Comparison of ENCODE assay signal across 8 cellular contexts in genomic region chr1:228084325-228084724, GRCh38. TPM values are rescaled to one million over a fixed set of nuclear protein-coding genes. Genes with fewer than 3 reads are reported as not detected.
A peak's percentile ranks its signal among the peaks of the same experiment; 100 is the strongest.
DNase-seq lines count a peak whose midpoint lies in the region; ATAC-seq and TF ChIP-seq lines count a peak whose summit lies in the region.

No MANE protein-coding gene starts in this region.

- no peak overlapping the region for H2AFZ ChIP-seq in MM.1S (ENCODE audit: low read length)

- TF ChIP-seq POLR2A in breast epithelium (IDR thresholded peaks at IDR 0.05) = no peak
- TF ChIP-seq POLR2A in uterus (IDR thresholded peaks at IDR 0.05) = no peak

- H3K4me3 ChIP-seq in BLaER1 = peak overlapping the region; percentile 100
- H3K4me3 ChIP-seq in MM.1S (ENCODE audit: low read length) = peak overlapping the region; percentile 100
- peak overlapping the region; percentile 79 to 100 (median 100) for H3K4me3 ChIP-seq in breast epithelium
- peak overlapping the region; percentile 80 to 94 for H3K4me3 ChIP-seq in uterus

- H3K36me3 ChIP-seq in BLaER1 (peaks cover 48% of the 10 kb centered on the region), MM.1S (replicated peaks; ENCODE audit: insufficient read depth, low read length) (no peaks in the 10 kb centered on the region), breast epithelium (no peaks in the 10 kb centered on the region), uterus (no peaks in the 10 kb centered on the region)

- ATAC-seq in GM19023 (IDR thresholded peaks at IDR 0.05; ENCODE audit: unreplicated experiment) = no peak

- H3K9me3 ChIP-seq in BLaER1 (no peaks in the 10 kb centered on the region), MM.1S (replicated peaks; ENCODE audit: insufficient read depth, low read length) (no peaks in the 10 kb centered on the region), breast epithelium (no peaks in the 10 kb centered on the region), uterus (no peaks in the 10 kb centered on the region)

- H3K27me3 ChIP-seq in BLaER1 = no peaks in the 10 kb centered on the region
- H3K27me3 ChIP-seq in MM.1S (replicated peaks; ENCODE audit: insufficient read depth, low read length) = no peaks in the 10 kb centered on the region
- no peaks in the 10 kb centered on the region for H3K27me3 ChIP-seq in breast epithelium
- no peaks in the 10 kb centered on the region for H3K27me3 ChIP-seq in uterus

- TF ChIP-seq CTCF in MM.1S (IDR thresholded peaks at IDR 0.05; ENCODE audit: low read length) (no peak), breast epithelium (IDR thresholded peaks at IDR 0.05) (no peak), uterus (IDR thresholded peaks at IDR 0.05) (no peak)

- H3F3A ChIP-seq in MM.1S (ENCODE audit: insufficient read depth, low read length) = peaks cover 62% of the 10 kb centered on the region

- H3K4me1 ChIP-seq in BLaER1 (peaks cover 81% of the 10 kb centered on the region), MM.1S (ENCODE audit: low read length) (peaks cover 58% of the 10 kb centered on the region), breast epithelium (peaks cover 27 to 46% of the 10 kb centered on the region in 2 donors), uterus (peaks cover 15 to 52% of the 10 kb centered on the region in 2 donors)

- H3K79me2 ChIP-seq in MM.1S (ENCODE audit: low read length) = peaks cover 97% of the 10 kb centered on the region

- DNase-seq in MM.1S (peak; percentile 51), breast epithelium (ENCODE audit: low spot score in 2 of 2) (no peak), lung microvascular endothelial cell (ENCODE audit: low read depth in 2 of 2) (peak; percentile 28 to 47), uterus (no peak), foreskin melanocyte (no peak)
- DNase-seq in NK-92 treated with Interleukin-12 subunit alpha and Interleukin-12 subunit beta, amount 100 ng/mL, for 24 hours (lab: John Stamatoyannopoulos, UW) = no peak

- H4K20me1 ChIP-seq in BLaER1 = peaks cover 75% of the 10 kb centered on the region
- peaks cover 55% of the 10 kb centered on the region for H4K20me1 ChIP-seq in MM.1S (ENCODE audit: insufficient read depth, low read length)

- peak overlapping the region; percentile 100; the same call in 1 of the 2 replicates for H3K27ac ChIP-seq in BLaER1
- peak overlapping the region; percentile 91 for H3K27ac ChIP-seq in MM.1S (ENCODE audit: low read length)
- peak overlapping the region; percentile 98 to 100 for H3K27ac ChIP-seq in breast epithelium
- peak overlapping the region; percentile 98 to 99 for H3K27ac ChIP-seq in uterus

- no peaks in the 10 kb centered on the region for H3K9me2 ChIP-seq in MM.1S (replicated peaks; ENCODE audit: insufficient read depth, low read length)

- intact Hi-C loops in breast epithelium (cut with DNase I; ENCODE audit: low total_unique reads) (loop anchor here (10.0 kb wide), 1 partner anchor 190 kb away; no protein-coding TSS in a partner anchor), uterus (cut with DNase I; ENCODE audit: low total_unique reads) (no loop called here)

- H3K9ac ChIP-seq in BLaER1 = peak overlapping the region; percentile 100
- H3K9ac ChIP-seq in MM.1S (ENCODE audit: low read length) = peak overlapping the region; percentile 100

- peak overlapping the region; percentile 99 for H3K4me2 ChIP-seq in BLaER1
- H3K4me2 ChIP-seq in MM.1S (ENCODE audit: low read depth, low read length) = peak overlapping the region; percentile 96

RNA-seq across cellular contexts. Expression of gene ARF1, which starts 1.8 kb away (rescaled TPM):
- total RNA-seq in breast epithelium = 100 to 1,000 TPM; 263 to 295 (median 292) TPM
- total RNA-seq in lung microvascular endothelial cell = 205 and 292 TPM in 2 replicates
- 100 to 1,000 TPM; 165 to 340 (median 203) TPM for total RNA-seq in uterus

RNA-seq across cellular contexts. Expression of gene C1orf35, which starts 18.8 kb away (rescaled TPM):
- total RNA-seq in breast epithelium = 10 to 100 TPM; 11.5 to 17.0 (median 15.7) TPM
- 6.5 and 8.1 TPM in 2 replicates for total RNA-seq in lung microvascular endothelial cell
- total RNA-seq in uterus = 10 to 100 TPM in 3 of 4 donors, not detected in 1; 10.6 to 18.6 (median 12.6) TPM

RNA-seq across cellular contexts. Expression of gene MRPL55, which starts 24.8 kb away (rescaled TPM):
- total RNA-seq in breast epithelium = 100 to 1,000 TPM in 2 of 3 donors, 10 to 100 TPM in 1; 76.4 to 108 (median 102) TPM
- total RNA-seq in lung microvascular endothelial cell = 35.7 and 47.4 TPM in 2 replicates
- total RNA-seq in uterus = 10 to 100 TPM; 19.4 to 43.4 (median 33.6) TPM

RNA-seq across cellular contexts. Expression of gene GUK1, which starts 55.8 kb away (rescaled TPM):
- 100 to 1,000 TPM; 218 to 413 (median 333) TPM for total RNA-seq in breast epithelium
- 590 and 952 TPM in 2 replicates for total RNA-seq in lung microvascular endothelial cell
- total RNA-seq in uterus = 100 to 1,000 TPM; 124 to 406 (median 289) TPM

Comparison
In these comparisons a context has a peak if more than half of its experiments do, and no peak if none do; other contexts are left out.
1. DNase-seq: peak in MM.1S (single experiment) and lung microvascular endothelial cell (2 of 2); none in breast epithelium (0 of 2), uterus (0 of 2), NK-92 treated with Interleukin-12 subunit alpha and Interleukin-12 subunit beta, amount 100 ng/mL, for 24 hours (single experiment) and foreskin melanocyte (single experiment).
2. Peak in every context shown above with its lines, with median percentiles within 50 percentile points of each other: H3K27ac ChIP-seq and H3K4me3 ChIP-seq.